18 cellular contexts compared by ENCODE assay signal in genomic region chr20:47243906-47244305, GRCh38.
A peak's percentile ranks its signal among the peaks of the same experiment; 100 is the strongest.
DNase-seq lines count a peak whose midpoint lies in the region; ATAC-seq and TF ChIP-seq lines count a peak whose summit lies in the region.
"Had no signal": no experiment of that assay in that cellular context is flagged by ENCODE, and none has a peak within 500 bp of the region (broad histone marks: within the 10 kb centered on the region; RNA-seq: fewer than 3 reads in every experiment).

No MANE protein-coding gene starts in this region.

- peaks cover 47 to 66% of the 10 kb centered on the region in 2 donors for H3K36me3 Mint-ChIP-seq in CD4-positive, alpha-beta memory T cell
- H3K36me3 Mint-ChIP-seq in activated naive CD4-positive, alpha-beta T cell treated with anti-CD3 and anti-CD28 coated beads, Interleukin-2, amount 50 U/mL, for 72 hours, result peaks cover 0 to 16% of the 10 kb centered on the region in 2 donors
- H3K36me3 Mint-ChIP-seq in naive thymus-derived CD8-positive, alpha-beta T cell, result peaks cover 6 to 83% (median 14%) of the 10 kb centered on the region in 3 donors

- CTCF ChIA-PET in CD4-positive, alpha-beta memory T cell (lab: Charles Lee; ENCODE audit: partially characterized antibody), result no interaction called here
- CTCF ChIA-PET in HEK293 (lab: Yijun Ruan, JAX), result interaction anchor here (3.3 kb wide), 1 partner anchor 140 kb away, joined by 8 read pairs; no protein-coding TSS in a partner anchor

- no peak for ATAC-seq in activated naive CD4-positive, alpha-beta T cell treated with anti-CD3 and anti-CD28 coated beads, Interleukin-2, amount 50 U/mL, for 72 hours
- no peak for ATAC-seq in naive thymus-derived CD8-positive, alpha-beta T cell

- H3K9me3 ChIP-seq in CD4-positive, alpha-beta memory T cell (ENCODE audit: control insufficient read depth in 1 of 2, low read length in 2 of 2), result no peaks in the 10 kb centered on the region
- H3K9me3 ChIP-seq in HEK293 (ENCODE audit: control insufficient read depth, insufficient read depth, low read depth, low read length), result no peaks in the 10 kb centered on the region
- H3K9me3 ChIP-seq: colonic mucosa, left ventricle myocardium inferior, prostate gland, SJCRH30 had no signal

- H3K4me1 Mint-ChIP-seq in CD4-positive, alpha-beta memory T cell, result peaks cover 0 to 5% (median 1%) of the 10 kb centered on the region in 4 donors
- H3K4me1 Mint-ChIP-seq in naive thymus-derived CD8-positive, alpha-beta T cell, result peaks cover 2 to 8% (median 6%) of the 10 kb centered on the region in 4 donors

- no peak overlapping the region for H3K27ac ChIP-seq in CD4-positive, alpha-beta memory T cell (ENCODE audit: low read depth, low read length)
- H3K27ac ChIP-seq in HEK293 (ENCODE audit: extremely low read depth, low read depth, low read length), result no peak overlapping the region
- H3K27ac ChIP-seq: colonic mucosa, left ventricle myocardium inferior, prostate gland, SJCRH30 had no signal

- H3K9me3 Mint-ChIP-seq in CD4-positive, alpha-beta memory T cell, result no peaks in the 10 kb centered on the region
- no peaks in the 10 kb centered on the region for H3K9me3 Mint-ChIP-seq in activated naive CD4-positive, alpha-beta T cell treated with anti-CD3 and anti-CD28 coated beads, Interleukin-2, amount 50 U/mL, for 72 hours
- no peaks in the 10 kb centered on the region for H3K9me3 Mint-ChIP-seq in naive thymus-derived CD8-positive, alpha-beta T cell

- POLR2A ChIA-PET in CD4-positive, alpha-beta memory T cell (lab: Charles Lee; ENCODE audit: partially characterized antibody), result interaction anchor here (0.7 kb wide), 1 partner anchor 29 kb away, joined by 3 read pairs; no protein-coding TSS in a partner anchor
- POLR2A ChIA-PET in HEK293 (lab: Yijun Ruan, JAX), result no interaction called here
- POLR2A ChIA-PET in naive thymus-derived CD8-positive, alpha-beta T cell (lab: Charles Lee), result no interaction called here

- no peak for TF ChIP-seq CTCF in HEK293 (tag by site-specific recombination; IDR thresholded peaks at IDR 0.05)

- no peak overlapping the region for H3K4me3 Mint-ChIP-seq in CD4-positive, alpha-beta memory T cell
- no peak overlapping the region for H3K4me3 Mint-ChIP-seq in naive thymus-derived CD8-positive, alpha-beta T cell

- no peaks in the 10 kb centered on the region for H3K4me1 ChIP-seq in CD4-positive, alpha-beta memory T cell (ENCODE audit: insufficient read depth, low read length)
- peaks cover 6% of the 10 kb centered on the region; the same call in 1 of the 2 replicates for H3K4me1 ChIP-seq in HEK293 (ENCODE audit: control insufficient read depth, insufficient read depth, low read length)
- H3K4me1 ChIP-seq: colonic mucosa, prostate gland, SJCRH30 had no signal

- no peaks in the 10 kb centered on the region for H3K27me3 ChIP-seq in CD4-positive, alpha-beta memory T cell (ENCODE audit: insufficient read depth, low read length)
- H3K27me3 ChIP-seq: colonic mucosa, SJCRH30 had no signal

- peaks cover 55% of the 10 kb centered on the region for H3K36me3 ChIP-seq in CD4-positive, alpha-beta memory T cell (ENCODE audit: insufficient read depth, low read length)
- H3K36me3 ChIP-seq in HEK293 (ENCODE audit: control insufficient read depth in 2 of 2, insufficient read depth in 1 of 2, low read length in 2 of 2), result peaks cover 4 to 64% of the 10 kb centered on the region in 2 experiments
- H3K36me3 ChIP-seq: prostate gland had no signal

- no peaks in the 10 kb centered on the region for H3K27me3 Mint-ChIP-seq in CD4-positive, alpha-beta memory T cell
- H3K27me3 Mint-ChIP-seq in naive thymus-derived CD8-positive, alpha-beta T cell, result no peaks in the 10 kb centered on the region

- no peak overlapping the region for H3K4me3 ChIP-seq in CD4-positive, alpha-beta memory T cell (ENCODE audit: low read length in 2 of 2)
- no peak overlapping the region for H3K4me3 ChIP-seq in HEK293 (ENCODE audit: low read depth, low read length)
- H3K4me3 ChIP-seq: colonic mucosa, left ventricle myocardium inferior, prostate gland, SJCRH30, smooth muscle cell had no signal

- no peak for DNase-seq in CD4-positive, alpha-beta memory T cell
- no peak for DNase-seq in activated naive CD4-positive, alpha-beta T cell treated with anti-CD3 and anti-CD28 coated beads, Interleukin-2, amount 50 U/mL, for 72 hours (ENCODE audit: low spot score in 2 of 2)
- DNase-seq in naive thymus-derived CD8-positive, alpha-beta T cell, result no peak
- DNase-seq in HK-2 (ENCODE audit: unreplicated experiment), result no peak
- no peak for DNase-seq in NCI-H69 (lab: John Stamatoyannopoulos, UW)
- DNase-seq in NCI-H82 treated with DMSO at 0.1 percent for 48 hours (lab: John Stamatoyannopoulos, UW; ENCODE audit: unreplicated experiment), result no peak
- DNase-seq: activated CD4-positive, alpha-beta T cell treated with anti-CD3 and anti-CD28 coated beads for 48 hours; aorta; colonic mucosa; DMS153; left ventricle myocardium inferior; NCI-H2029; NCI-H510A treated with DMSO at 0.1 percent for 48 hours; OCI-M1; SJCRH30 had no signal

- intact Hi-C loops in CD4-positive, alpha-beta memory T cell (cut with micrococcal nuclease), result no loop called here

- peak overlapping the region in 5 of 7 donors; percentile 28 to 88 (median 65) for H3K27ac Mint-ChIP-seq in CD4-positive, alpha-beta memory T cell
- peak overlapping the region; percentile 10 to 70 for H3K27ac Mint-ChIP-seq in activated naive CD4-positive, alpha-beta T cell treated with anti-CD3 and anti-CD28 coated beads, Interleukin-2, amount 50 U/mL, for 72 hours
- peak overlapping the region in 7 of 10 donors; percentile 2 to 56 (median 34) for H3K27ac Mint-ChIP-seq in naive thymus-derived CD8-positive, alpha-beta T cell

TF ChIP-seq in HEK293, 187 proteins besides CTCF, POLR2A, EP300 and RAD21:
- TF ChIP-seq ZNF600 (tag by site-specific recombination; IDR thresholded peaks at IDR 0.05), result peak; percentile 51; the same call in 1 of the 2 replicates
- TF ChIP-seq ZNF148 (tag by site-specific recombination; IDR thresholded peaks at IDR 0.05; ENCODE audit: borderline replicate concordance), result no peak
